Comparison of ENCODE assay signal across 16 cellular contexts in genomic region chr1:207911983-207912760, GRCh38. TPM values are rescaled to one million over a fixed set of nuclear protein-coding genes. Genes with fewer than 3 reads are reported as not detected.
DNase-seq lines count a peak whose midpoint lies in the region; ATAC-seq, FAIRE-seq and TF ChIP-seq lines count a peak whose summit lies in the region.
"Had no signal": no experiment of that assay in that cellular context is flagged by ENCODE, and none has a peak within 500 bp of the region (broad histone marks: within the 10 kb centered on the region; RNA-seq: fewer than 3 reads in every experiment).

No MANE protein-coding gene starts in this region.

- peaks cover 29% of the 10 kb centered on the region for H3K27me3 Mint-ChIP-seq in HFFc6 (ENCODE audit: insufficient read depth)

- no peak overlapping the region; the same call in 1 of the 2 replicates for H3K4me3 Mint-ChIP-seq in HFFc6

- intact Hi-C loops in esophagus squamous epithelium (cut with DNase I) = no loop called here

- no peaks in the 10 kb centered on the region for H3K36me3 ChIP-seq in esophagus squamous epithelium

- peaks cover 5 to 19% (median 10%) of the 10 kb centered on the region in 3 donors for H3K4me1 ChIP-seq in esophagus squamous epithelium

- TF ChIP-seq CTCF in HFFc6 (IDR thresholded peaks at IDR 0.05) = no peak
- TF ChIP-seq CTCF in esophagus squamous epithelium (IDR thresholded peaks at IDR 0.05) = no peak

- H3K9me3 ChIP-seq in esophagus squamous epithelium = no peaks in the 10 kb centered on the region

- H3K4me3 ChIP-seq in esophagus squamous epithelium = peak overlapping the region in 1 of 4 donors; percentile 54
- H3K4me3 ChIP-seq: SK-N-MC had no signal

- TF ChIP-seq POLR2A in esophagus squamous epithelium (IDR thresholded peaks at IDR 0.05) = no peak

- WGBS in esophagus squamous epithelium, 2 donors = 58 to 70% methylated on average over 7 to 8 of the region's 8 CpGs

- no peak for ATAC-seq in left lobe of liver
- no peak for ATAC-seq in HG03135 (IDR thresholded peaks at IDR 0.05; ENCODE audit: unreplicated experiment)
- ATAC-seq: HCT116 had no signal

- H3K27me3 ChIP-seq in esophagus squamous epithelium = peaks cover 0 to 49% (median 0%) of the 10 kb centered on the region in 4 donors

- peaks cover 27% of the 10 kb centered on the region for H3K4me1 Mint-ChIP-seq in HFFc6 (ENCODE audit: low read depth)

- H3K9me3 Mint-ChIP-seq in HFFc6 = no peaks in the 10 kb centered on the region
- H3K9me3 Mint-ChIP-seq: activated naive CD4-positive, alpha-beta T cell treated with anti-CD3 and anti-CD28 coated beads for 36 hours had no signal

- H3K36me3 Mint-ChIP-seq in HFFc6 (ENCODE audit: low read depth) = no peaks in the 10 kb centered on the region

- DNase-seq in CD1c-positive myeloid dendritic cell (ENCODE audit: extremely low spot score) (peak; percentile 42), HFFc6 (no peak), esophagus squamous epithelium (lab: John Stamatoyannopoulos, UW) (no peak), renal cortical epithelial cell (ENCODE audit: low read depth) (peak; percentile 40), DMS153 treated with DMSO at 0.1 percent for 48 hours (lab: John Stamatoyannopoulos, UW; ENCODE audit: unreplicated experiment) (no peak), left lobe of liver (ENCODE audit: low spot score) (no peak), urothelium cell line (ENCODE audit: low spot score) (no peak)
- DNase-seq: activated naive CD4-positive, alpha-beta T cell treated with anti-CD3 and anti-CD28 coated beads for 36 hours; caudate nucleus; NCI-H1092 treated with DMSO at 0.1 percent for 48 hours; NCI-H2227 treated with DMSO at 0.1 percent for 48 hours had no signal

- FAIRE-seq in urothelium cell line (lab: Jason Lieb, UNC) = no peak
- FAIRE-seq: endometrium had no signal

- peak overlapping the region; percentile 37; the same call in 1 of the 2 replicates for H3K27ac Mint-ChIP-seq in HFFc6
- H3K27ac Mint-ChIP-seq: activated naive CD4-positive, alpha-beta T cell treated with anti-CD3 and anti-CD28 coated beads for 36 hours; IgD-negative memory B cell had no signal

- H3K27ac ChIP-seq in esophagus squamous epithelium = peak overlapping the region in 3 of 4 donors; percentile 29 to 81 (median 73)
- H3K27ac ChIP-seq: SK-N-MC had no signal

RNA-seq across cellular contexts. Expression of gene CD34, which starts 1.2 kb away (rescaled TPM):
- total RNA-seq in HFFc6 (2021; fragmentation: NEBNext Ultra II Directional; extraction: Animal tissue kit (Norgen Biotek cat#: 25700)) = under 1 TPM; 0.31 to 0.60 (median 0.52) TPM
- total RNA-seq in esophagus squamous epithelium (10 to 100 TPM in 2 of 4 donors, 1 to 10 TPM in 2; 1.3 to 32.2 (median 11.0) TPM), renal cortical epithelial cell (0.35 TPM in 2 replicates), left lobe of liver (1.1 TPM)

Comparison
In these comparisons a context has a peak if more than half of its experiments do, and no peak if none do; other contexts are left out.
1. DNase-seq: peak in CD1c-positive myeloid dendritic cell (single experiment) and renal cortical epithelial cell (single experiment); none in HFFc6 (single experiment), esophagus squamous epithelium (single experiment), DMS153 treated with DMSO at 0.1 percent for 48 hours (single experiment), left lobe of liver (single experiment) and urothelium cell line (single experiment).